1 cellular context compared by ENCODE assay signal in the genomic region with DNA sequence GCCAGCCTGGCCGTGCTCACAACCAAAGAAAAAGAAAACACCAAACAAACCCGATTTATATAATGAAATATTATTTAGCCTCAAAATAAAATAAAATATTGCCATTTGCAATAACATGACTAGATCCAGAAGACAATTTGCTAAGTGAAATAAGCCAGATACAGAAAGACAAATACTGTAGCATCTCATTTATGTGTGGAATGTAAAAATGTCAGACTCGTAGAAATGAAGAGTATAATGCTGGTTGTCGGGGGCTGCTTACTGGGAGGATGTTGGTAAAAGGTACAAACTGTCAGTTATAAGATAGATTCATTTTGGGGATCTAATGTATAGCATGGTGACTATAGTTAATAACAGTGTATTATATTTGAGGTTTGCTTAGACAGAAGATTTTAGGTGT.
TF ChIP-seq lines count a peak whose summit lies in the region.

No MANE protein-coding gene starts in this region.

TF ChIP-seq in SK-N-SH, 30 proteins besides CTCF, POLR2A, EP300 and RAD21 (continued from another document):
- TF ChIP-seq MXI1 (IDR thresholded peaks at IDR 0.05; ENCODE audit: low read depth, low read length) = no peak
- no peak for TF ChIP-seq FOXM1 (IDR thresholded peaks at IDR 0.05; ENCODE audit: low read depth)
- no peak for TF ChIP-seq NRF1 (IDR thresholded peaks at IDR 0.05; ENCODE audit: low read depth, low read length)
- TF ChIP-seq, protein P1, sequence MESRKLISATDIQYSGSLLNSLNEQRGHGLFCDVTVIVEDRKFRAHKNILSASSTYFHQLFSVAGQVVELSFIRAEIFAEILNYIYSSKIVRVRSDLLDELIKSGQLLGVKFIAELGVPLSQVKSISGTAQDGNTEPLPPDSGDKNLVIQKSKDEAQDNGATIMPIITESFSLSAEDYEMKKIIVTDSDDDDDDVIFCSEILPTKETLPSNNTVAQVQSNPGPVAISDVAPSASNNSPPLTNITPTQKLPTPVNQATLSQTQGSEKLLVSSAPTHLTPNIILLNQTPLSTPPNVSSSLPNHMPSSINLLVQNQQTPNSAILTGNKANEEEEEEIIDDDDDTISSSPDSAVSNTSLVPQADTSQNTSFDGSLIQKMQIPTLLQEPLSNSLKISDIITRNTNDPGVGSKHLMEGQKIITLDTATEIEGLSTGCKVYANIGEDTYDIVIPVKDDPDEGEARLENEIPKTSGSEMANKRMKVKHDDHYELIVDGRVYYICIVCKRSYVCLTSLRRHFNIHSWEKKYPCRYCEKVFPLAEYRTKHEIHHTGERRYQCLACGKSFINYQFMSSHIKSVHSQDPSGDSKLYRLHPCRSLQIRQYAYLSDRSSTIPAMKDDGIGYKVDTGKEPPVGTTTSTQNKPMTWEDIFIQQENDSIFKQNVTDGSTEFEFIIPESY (IDR thresholded peaks at IDR 0.05; ENCODE audit: borderline replicate concordance, low read depth) = no peak
- TF ChIP-seq GABPA (IDR thresholded peaks at IDR 0.05; ENCODE audit: low read depth) = no peak
- TF ChIP-seq, protein P2, sequence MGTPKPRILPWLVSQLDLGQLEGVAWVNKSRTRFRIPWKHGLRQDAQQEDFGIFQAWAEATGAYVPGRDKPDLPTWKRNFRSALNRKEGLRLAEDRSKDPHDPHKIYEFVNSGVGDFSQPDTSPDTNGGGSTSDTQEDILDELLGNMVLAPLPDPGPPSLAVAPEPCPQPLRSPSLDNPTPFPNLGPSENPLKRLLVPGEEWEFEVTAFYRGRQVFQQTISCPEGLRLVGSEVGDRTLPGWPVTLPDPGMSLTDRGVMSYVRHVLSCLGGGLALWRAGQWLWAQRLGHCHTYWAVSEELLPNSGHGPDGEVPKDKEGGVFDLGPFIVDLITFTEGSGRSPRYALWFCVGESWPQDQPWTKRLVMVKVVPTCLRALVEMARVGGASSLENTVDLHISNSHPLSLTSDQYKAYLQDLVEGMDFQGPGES (IDR thresholded peaks at IDR 0.05; ENCODE audit: low read depth, low read length) = no peak
TF ChIP-seq in SK-N-SH: peak in this region for 2.
